2 cellular contexts compared by ENCODE assay signal in the genomic region with DNA sequence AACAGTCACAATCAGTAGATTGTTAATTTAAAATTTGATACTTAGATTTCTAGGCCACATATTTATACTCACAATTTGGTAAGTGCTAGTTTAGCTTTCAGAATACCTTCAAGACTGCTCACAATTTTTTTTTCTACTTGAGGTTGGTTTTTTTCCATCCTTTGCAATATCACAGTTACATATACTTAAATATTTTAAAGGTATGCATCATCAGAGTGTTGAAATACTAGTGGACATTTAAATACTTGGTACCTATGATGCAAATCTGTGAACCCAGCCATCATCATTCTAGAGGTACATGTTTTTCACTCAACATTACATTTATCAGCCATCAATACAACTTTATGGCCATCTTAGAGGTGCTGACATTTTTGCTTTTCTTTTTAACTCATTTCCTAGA.
TF ChIP-seq lines count a peak whose summit lies in the region.

No MANE protein-coding gene starts in this region.

TF ChIP-seq in SK-N-SH, 30 proteins besides CTCF, POLR2A, EP300 and RAD21:
- TF ChIP-seq, protein P1, sequence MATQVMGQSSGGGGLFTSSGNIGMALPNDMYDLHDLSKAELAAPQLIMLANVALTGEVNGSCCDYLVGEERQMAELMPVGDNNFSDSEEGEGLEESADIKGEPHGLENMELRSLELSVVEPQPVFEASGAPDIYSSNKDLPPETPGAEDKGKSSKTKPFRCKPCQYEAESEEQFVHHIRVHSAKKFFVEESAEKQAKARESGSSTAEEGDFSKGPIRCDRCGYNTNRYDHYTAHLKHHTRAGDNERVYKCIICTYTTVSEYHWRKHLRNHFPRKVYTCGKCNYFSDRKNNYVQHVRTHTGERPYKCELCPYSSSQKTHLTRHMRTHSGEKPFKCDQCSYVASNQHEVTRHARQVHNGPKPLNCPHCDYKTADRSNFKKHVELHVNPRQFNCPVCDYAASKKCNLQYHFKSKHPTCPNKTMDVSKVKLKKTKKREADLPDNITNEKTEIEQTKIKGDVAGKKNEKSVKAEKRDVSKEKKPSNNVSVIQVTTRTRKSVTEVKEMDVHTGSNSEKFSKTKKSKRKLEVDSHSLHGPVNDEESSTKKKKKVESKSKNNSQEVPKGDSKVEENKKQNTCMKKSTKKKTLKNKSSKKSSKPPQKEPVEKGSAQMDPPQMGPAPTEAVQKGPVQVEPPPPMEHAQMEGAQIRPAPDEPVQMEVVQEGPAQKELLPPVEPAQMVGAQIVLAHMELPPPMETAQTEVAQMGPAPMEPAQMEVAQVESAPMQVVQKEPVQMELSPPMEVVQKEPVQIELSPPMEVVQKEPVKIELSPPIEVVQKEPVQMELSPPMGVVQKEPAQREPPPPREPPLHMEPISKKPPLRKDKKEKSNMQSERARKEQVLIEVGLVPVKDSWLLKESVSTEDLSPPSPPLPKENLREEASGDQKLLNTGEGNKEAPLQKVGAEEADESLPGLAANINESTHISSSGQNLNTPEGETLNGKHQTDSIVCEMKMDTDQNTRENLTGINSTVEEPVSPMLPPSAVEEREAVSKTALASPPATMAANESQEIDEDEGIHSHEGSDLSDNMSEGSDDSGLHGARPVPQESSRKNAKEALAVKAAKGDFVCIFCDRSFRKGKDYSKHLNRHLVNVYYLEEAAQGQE (IDR thresholded peaks at IDR 0.05; ENCODE audit: low read depth, low read length): no peak
- TF ChIP-seq YY1 (IDR thresholded peaks at IDR 0.05; ENCODE audit: low read depth) (no peak), NFIC (IDR thresholded peaks at IDR 0.05; ENCODE audit: borderline replicate concordance) (no peak), EZH2phosphoT487 (IDR thresholded peaks at IDR 0.05; ENCODE audit: borderline replicate concordance, low read depth) (no peak), NRF1 (IDR thresholded peaks at IDR 0.05; ENCODE audit: low read depth, low read length) (no peak), RXRA (IDR thresholded peaks at IDR 0.05; ENCODE audit: borderline replicate concordance, low read depth) (no peak), GATA2 (CRISPR knock-in tag; IDR thresholded peaks at IDR 0.05) (no peak), SMC3 (IDR thresholded peaks at IDR 0.05; ENCODE audit: low read depth, low read length) (no peak)
- TF ChIP-seq, protein P2, sequence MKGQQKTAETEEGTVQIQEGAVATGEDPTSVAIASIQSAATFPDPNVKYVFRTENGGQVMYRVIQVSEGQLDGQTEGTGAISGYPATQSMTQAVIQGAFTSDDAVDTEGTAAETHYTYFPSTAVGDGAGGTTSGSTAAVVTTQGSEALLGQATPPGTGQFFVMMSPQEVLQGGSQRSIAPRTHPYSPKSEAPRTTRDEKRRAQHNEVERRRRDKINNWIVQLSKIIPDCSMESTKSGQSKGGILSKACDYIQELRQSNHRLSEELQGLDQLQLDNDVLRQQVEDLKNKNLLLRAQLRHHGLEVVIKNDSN (IDR thresholded peaks at IDR 0.05; ENCODE audit: borderline replicate concordance, low read depth): no peak
- TF ChIP-seq, protein P3, sequence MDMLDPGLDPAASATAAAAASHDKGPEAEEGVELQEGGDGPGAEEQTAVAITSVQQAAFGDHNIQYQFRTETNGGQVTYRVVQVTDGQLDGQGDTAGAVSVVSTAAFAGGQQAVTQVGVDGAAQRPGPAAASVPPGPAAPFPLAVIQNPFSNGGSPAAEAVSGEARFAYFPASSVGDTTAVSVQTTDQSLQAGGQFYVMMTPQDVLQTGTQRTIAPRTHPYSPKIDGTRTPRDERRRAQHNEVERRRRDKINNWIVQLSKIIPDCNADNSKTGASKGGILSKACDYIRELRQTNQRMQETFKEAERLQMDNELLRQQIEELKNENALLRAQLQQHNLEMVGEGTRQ (IDR thresholded peaks at IDR 0.05; ENCODE audit: borderline replicate concordance, low read depth, low read length): no peak

TF ChIP-seq in SK-N-SH treated with all-trans-retinoic acid at 6 μM for 48 hours, 23 proteins besides CTCF, POLR2A, EP300 and RAD21 (continued from another document):
- TF ChIP-seq ZFP30 (CRISPR knock-in tag; IDR thresholded peaks at IDR 0.05) (no peak), BACH2 (CRISPR knock-in tag; IDR thresholded peaks at IDR 0.05; ENCODE audit: borderline replicate concordance) (no peak), ISL1 (CRISPR knock-in tag; IDR thresholded peaks at IDR 0.05) (no peak)
- TF ChIP-seq, protein P4, sequence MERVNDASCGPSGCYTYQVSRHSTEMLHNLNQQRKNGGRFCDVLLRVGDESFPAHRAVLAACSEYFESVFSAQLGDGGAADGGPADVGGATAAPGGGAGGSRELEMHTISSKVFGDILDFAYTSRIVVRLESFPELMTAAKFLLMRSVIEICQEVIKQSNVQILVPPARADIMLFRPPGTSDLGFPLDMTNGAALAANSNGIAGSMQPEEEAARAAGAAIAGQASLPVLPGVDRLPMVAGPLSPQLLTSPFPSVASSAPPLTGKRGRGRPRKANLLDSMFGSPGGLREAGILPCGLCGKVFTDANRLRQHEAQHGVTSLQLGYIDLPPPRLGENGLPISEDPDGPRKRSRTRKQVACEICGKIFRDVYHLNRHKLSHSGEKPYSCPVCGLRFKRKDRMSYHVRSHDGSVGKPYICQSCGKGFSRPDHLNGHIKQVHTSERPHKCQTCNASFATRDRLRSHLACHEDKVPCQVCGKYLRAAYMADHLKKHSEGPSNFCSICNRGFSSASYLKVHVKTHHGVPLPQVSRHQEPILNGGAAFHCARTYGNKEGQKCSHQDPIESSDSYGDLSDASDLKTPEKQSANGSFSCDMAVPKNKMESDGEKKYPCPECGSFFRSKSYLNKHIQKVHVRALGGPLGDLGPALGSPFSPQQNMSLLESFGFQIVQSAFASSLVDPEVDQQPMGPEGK (CRISPR knock-in tag; IDR thresholded peaks at IDR 0.05; ENCODE audit: borderline replicate concordance): no peak
